In genomic region chr2:100752628-100753333, GRCh38 we compare ENCODE assay signal across 11 cellular contexts.
DNase-seq lines count a peak whose midpoint lies in the region; ATAC-seq and TF ChIP-seq lines count a peak whose summit lies in the region.
"Had no signal": no experiment of that assay in that cellular context is flagged by ENCODE, and none has a peak within 500 bp of the region (broad histone marks: within the 10 kb centered on the region; RNA-seq: fewer than 3 reads in every experiment).

No MANE protein-coding gene starts in this region.

- no peak overlapping the region for H3K4me3 ChIP-seq in gastroesophageal sphincter
- no peak overlapping the region for H3K4me3 ChIP-seq in suprapubic skin

- no peaks in the 10 kb centered on the region for H3K9me3 ChIP-seq in gastroesophageal sphincter
- H3K9me3 ChIP-seq in suprapubic skin, result no peaks in the 10 kb centered on the region

- no peaks in the 10 kb centered on the region for H3K27me3 Mint-ChIP-seq in activated T-cell treated with anti-CD3 and anti-CD28 coated beads, Interleukin-2, amount 50 U/mL, for 24 hours

- H3K27ac Mint-ChIP-seq in activated T-cell treated with anti-CD3 and anti-CD28 coated beads, Interleukin-2, amount 50 U/mL, for 24 hours, result peak overlapping the region; percentile 60
- H3K27ac Mint-ChIP-seq: activated T-helper 2 cell treated with anti-CD3 and anti-CD28 coated beads, Interferon-gamma antibody, Interleukin-2, Interleukin-4, amounts not matched to agents 10 μg/mL and 5 μg/mL and 100 μg/mL, durations not matched to agents 14 hours and 24 hours and 36 hours had no signal

- H3K4me1 Mint-ChIP-seq in activated T-cell treated with anti-CD3 and anti-CD28 coated beads, Interleukin-2, amount 50 U/mL, for 24 hours (ENCODE audit: low read depth), result peaks cover 14% of the 10 kb centered on the region

- H3K36me3 Mint-ChIP-seq in activated T-cell treated with anti-CD3 and anti-CD28 coated beads, Interleukin-2, amount 50 U/mL, for 24 hours (ENCODE audit: low read depth), result no peaks in the 10 kb centered on the region

- H3K27me3 ChIP-seq in gastroesophageal sphincter, result no peaks in the 10 kb centered on the region
- H3K27me3 ChIP-seq in suprapubic skin, result no peaks in the 10 kb centered on the region

- no peaks in the 10 kb centered on the region for H3K36me3 ChIP-seq in gastroesophageal sphincter
- H3K36me3 ChIP-seq in suprapubic skin, result no peaks in the 10 kb centered on the region

- 2 to 31% methylated on average over 2 of the region's 2 CpGs for WGBS in gastroesophageal sphincter (ENCODE audit: low coverage in 1 of 2), 2 donors
- WGBS in suprapubic skin, result 20% methylated on average over 2 of the region's 2 CpGs

- TF ChIP-seq CTCF in gastroesophageal sphincter (IDR thresholded peaks at IDR 0.05), result no peak
- TF ChIP-seq CTCF in suprapubic skin (IDR thresholded peaks at IDR 0.05), result no peak

- ATAC-seq in SK-N-SH treated with all-trans-retinoic acid at 6 μM for 48 hours, result peak; percentile 62
- peak; percentile 81 for ATAC-seq in gastroesophageal sphincter
- no peak for ATAC-seq in GM18502 (IDR thresholded peaks at IDR 0.05; ENCODE audit: poor library complexity, unreplicated experiment)

- TF ChIP-seq EP300 in gastroesophageal sphincter (IDR thresholded peaks at IDR 0.05) (peak; percentile 14), suprapubic skin (IDR thresholded peaks at IDR 0.05) (peak; percentile 60)

- no peak overlapping the region for H3K4me3 Mint-ChIP-seq in activated T-cell treated with anti-CD3 and anti-CD28 coated beads, Interleukin-2, amount 50 U/mL, for 24 hours

- H3K9me3 Mint-ChIP-seq in activated T-cell treated with anti-CD3 and anti-CD28 coated beads, Interleukin-2, amount 50 U/mL, for 24 hours, result no peaks in the 10 kb centered on the region
- H3K9me3 Mint-ChIP-seq: activated T-helper 2 cell treated with anti-CD3 and anti-CD28 coated beads, Interferon-gamma antibody, Interleukin-2, Interleukin-4, amounts not matched to agents 10 μg/mL and 5 μg/mL and 100 μg/mL, durations not matched to agents 14 hours and 24 hours and 36 hours had no signal

- H3K4me1 ChIP-seq in gastroesophageal sphincter (peaks cover 0 to 37% (median 8%) of the 10 kb centered on the region in 3 donors), suprapubic skin (peaks cover 23% of the 10 kb centered on the region)

- no peak for DNase-seq in activated T-cell treated with anti-CD3 and anti-CD28 coated beads, Interleukin-2, amount 50 U/mL, for 24 hours
- DNase-seq in activated T-cell treated with anti-CD3 and anti-CD28 coated beads for 4 hours (no peak), suprapubic skin (ENCODE audit: low spot score in 2 of 2) (no peak), NCI-H345 treated with DMSO at 0.1 percent for 48 hours (lab: John Stamatoyannopoulos, UW; ENCODE audit: unreplicated experiment) (no peak), NCI-H524 (lab: John Stamatoyannopoulos, UW) (no peak)
- DNase-seq: KBM-7, posterior cingulate gyrus had no signal

- H3K27ac ChIP-seq in gastroesophageal sphincter (peak overlapping the region in 1 of 4 donors; percentile 54), suprapubic skin (no peak overlapping the region)

- TF ChIP-seq POLR2A in gastroesophageal sphincter (IDR thresholded peaks at IDR 0.05) (no peak), suprapubic skin (IDR thresholded peaks at IDR 0.05) (no peak)

TF ChIP-seq in SK-N-SH treated with all-trans-retinoic acid at 6 μM for 48 hours, 23 proteins besides CTCF, POLR2A, EP300 and RAD21:
- TF ChIP-seq PATZ1 (CRISPR knock-in tag; IDR thresholded peaks at IDR 0.05; ENCODE audit: borderline replicate concordance), result no peak
- TF ChIP-seq ZFP3 (CRISPR knock-in tag; IDR thresholded peaks at IDR 0.05), result no peak
